Comparison of ENCODE assay signal across 8 cellular contexts in the genomic region with DNA sequence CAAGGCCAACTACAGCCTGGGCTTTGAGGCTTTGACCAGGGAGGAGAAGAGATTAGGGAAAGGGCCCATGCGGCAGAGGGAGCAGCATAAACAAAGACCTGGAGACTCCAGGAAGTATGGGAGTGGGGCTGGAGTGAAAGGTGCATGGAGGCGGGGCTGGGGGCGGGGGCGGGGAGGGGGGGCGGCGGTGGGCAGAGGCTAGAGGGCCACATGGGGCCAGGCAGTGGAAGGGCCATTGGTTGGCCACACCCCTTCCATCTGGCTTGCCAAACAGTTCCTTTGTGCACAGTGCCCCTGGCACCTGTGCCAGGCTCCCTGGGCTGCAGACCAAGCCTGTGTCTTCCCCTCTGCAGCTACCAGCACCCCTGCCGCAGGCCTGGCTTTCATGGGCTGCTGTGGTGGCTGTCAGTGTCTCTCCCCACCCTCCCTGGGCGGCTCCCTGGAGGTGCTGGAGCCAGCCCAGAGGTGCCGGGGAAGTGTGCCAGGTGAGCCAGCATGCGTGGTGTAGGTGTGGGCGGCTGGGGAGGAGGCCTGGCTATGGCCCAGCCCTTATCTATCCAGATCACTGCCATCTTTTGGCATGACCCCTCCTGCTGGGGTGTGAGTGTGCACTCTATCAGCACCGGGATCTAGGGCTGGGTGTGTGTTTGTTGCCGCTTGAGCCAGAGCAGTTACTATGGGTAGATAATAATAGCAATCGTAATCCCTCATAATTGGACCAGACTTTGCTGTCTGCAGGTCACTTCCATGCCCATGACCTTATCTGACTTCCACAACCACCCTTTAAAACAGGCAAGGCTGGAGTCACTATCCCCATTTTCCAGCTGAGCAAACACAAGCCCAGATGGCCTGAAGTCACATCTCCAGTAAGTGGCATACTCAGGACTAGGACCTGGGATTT. TPM values are rescaled to one million over a fixed set of nuclear protein-coding genes. Genes with fewer than 3 reads are reported as not detected.
DNase-seq lines count a peak whose midpoint lies in the region; TF ChIP-seq lines count a peak whose summit lies in the region.

No MANE protein-coding gene starts in this region.

- no peaks in the 10 kb centered on the region for H3K27me3 Mint-ChIP-seq in endothelial cell (ENCODE audit: unreplicated experiment)

- peaks cover under 1% of the 10 kb centered on the region for H3K36me3 Mint-ChIP-seq in endothelial cell (ENCODE audit: low read depth, unreplicated experiment)

- H3K9ac ChIP-seq in HUES6 (ENCODE audit: low read length) = no peak overlapping the region

- H3K27me3 ChIP-seq in HUES6 (ENCODE audit: control insufficient read depth, insufficient read depth, low read length) = no peaks in the 10 kb centered on the region
- H3K27me3 ChIP-seq in sigmoid colon = no peaks in the 10 kb centered on the region

- H3K4me3 ChIP-seq in HUES6 (ENCODE audit: low read depth, low read length) = peak overlapping the region; percentile 10; the same call in 1 of the 2 replicates
- no peak overlapping the region for H3K4me3 ChIP-seq in sigmoid colon

- peak overlapping the region; percentile 39 for H3K4me3 Mint-ChIP-seq in endothelial cell (ENCODE audit: unreplicated experiment)

- H3K36me3 ChIP-seq in HUES6 (ENCODE audit: control insufficient read depth, insufficient read depth, low read length) (no peaks in the 10 kb centered on the region), sigmoid colon (peaks cover 0 to 17% (median 10%) of the 10 kb centered on the region in 4 donors)

- no peaks in the 10 kb centered on the region for H3K9me3 Mint-ChIP-seq in endothelial cell (ENCODE audit: unreplicated experiment)

- H3K4me1 Mint-ChIP-seq in endothelial cell (ENCODE audit: unreplicated experiment) = peaks cover 20% of the 10 kb centered on the region

- no peak for TF ChIP-seq EP300 in sigmoid colon (IDR thresholded peaks at IDR 0.05)

- DNase-seq in NCI-H748 treated with DMSO at 0.1 percent for 48 hours (lab: John Stamatoyannopoulos, UW) (peak; percentile 60), endothelial cell (ENCODE audit: low spot score) (no peak), sigmoid colon (no peak), NOMO-1 treated with dmso at 0.1 percent for 144 hours (lab: John Stamatoyannopoulos, UW; ENCODE audit: unreplicated experiment) (no peak), GM19240 (ENCODE audit: insufficient read length, low spot score) (no peak), dermis blood vessel endothelial cell (no peak)
- DNase-seq in stimulated activated naive CD4-positive, alpha-beta T cell treated with Interleukin-2 at 50 U/mL for 16 hours (lab: John Stamatoyannopoulos, UW) = no peak

- TF ChIP-seq CTCF in endothelial cell (IDR thresholded peaks at IDR 0.05; ENCODE audit: unreplicated experiment) (no peak), sigmoid colon (IDR thresholded peaks at IDR 0.05) (no peak)

- no peak overlapping the region for H3K27ac Mint-ChIP-seq in endothelial cell (ENCODE audit: unreplicated experiment)

- H3K27ac ChIP-seq in HUES6 (ENCODE audit: low read depth, low read length) = 0 out of 2 replicates have a peak overlapping the region, but pooled peaks have one; percentile 2
- H3K27ac ChIP-seq in sigmoid colon = peak overlapping the region; percentile 50 to 79 (median 54)

- 27 to 62% methylated on average over 14 of the region's 14 CpGs for WGBS in sigmoid colon, 2 donors

- intact Hi-C loops in sigmoid colon (cut with DNase I) = no loop called here

- H3K4me1 ChIP-seq in HUES6 (ENCODE audit: control insufficient read depth, insufficient read depth, low read length) = peaks cover 59% of the 10 kb centered on the region
- H3K4me1 ChIP-seq in sigmoid colon = peaks cover 0 to 97% (median 85%) of the 10 kb centered on the region in 4 donors

- TF ChIP-seq POLR2A in sigmoid colon (IDR thresholded peaks at IDR 0.05) = no peak

- H3K9me3 ChIP-seq in HUES6 (ENCODE audit: control insufficient read depth, insufficient read depth, low read depth, low read length) (no peaks in the 10 kb centered on the region), sigmoid colon (no peaks in the 10 kb centered on the region)

RNA-seq across cellular contexts. Expression of gene DNMT3A, which starts 30.5 kb away (rescaled TPM):
- total RNA-seq in endothelial cell (ENCODE audit: unreplicated experiment) (177 TPM), sigmoid colon (10 to 100 TPM; 16.4 to 30.2 (median 18.3) TPM), dermis blood vessel endothelial cell (31.0 and 32.1 TPM in 2 replicates)
- 10 to 100 TPM in 1 of 3 donors, 1 to 10 TPM in 2; 4.4 to 21.1 (median 4.8) TPM for polyA plus RNA-seq in sigmoid colon
